Comparison of ENCODE assay signal across 14 cellular contexts in genomic region chr1:17102232-17102631, GRCh38. TPM values are rescaled to one million over a fixed set of nuclear protein-coding genes. Genes with fewer than 3 reads are reported as not detected.
DNase-seq lines count a peak whose midpoint lies in the region; ATAC-seq and TF ChIP-seq lines count a peak whose summit lies in the region.
"Had no signal": no experiment of that assay in that cellular context is flagged by ENCODE, and none has a peak within 500 bp of the region (broad histone marks: within the 10 kb centered on the region; RNA-seq: fewer than 3 reads in every experiment).

No MANE protein-coding gene starts in this region.

- H3K4me2 ChIP-seq in IMR-90 (ENCODE audit: low read depth, low read length) (no peak overlapping the region), osteoblast (ENCODE audit: insufficient read depth, low read length) (no peak overlapping the region)
- H3K4me2 ChIP-seq: BLaER1 treated with 17β-estradiol and CSF1 and Interleukin-3, amounts not matched to agents 10 nM and 100 nM had no signal

- peaks cover 51% of the 10 kb centered on the region for H3K27me3 ChIP-seq in IMR-90 (ENCODE audit: control insufficient read depth, insufficient read depth, low read length)
- H3K27me3 ChIP-seq in dorsolateral prefrontal cortex: no peaks in the 10 kb centered on the region
- peaks cover 14% of the 10 kb centered on the region for H3K27me3 ChIP-seq in osteoblast (ENCODE audit: insufficient read depth, low read length)
- H3K27me3 ChIP-seq: BLaER1 treated with 17β-estradiol and CSF1 and Interleukin-3, amounts not matched to agents 10 nM and 100 nM had no signal

- H3K4me1 ChIP-seq in IMR-90 (ENCODE audit: control insufficient read depth, insufficient read depth, low read length) (no peaks in the 10 kb centered on the region), osteoblast (ENCODE audit: insufficient read depth, low read length) (no peaks in the 10 kb centered on the region)

- no peak overlapping the region for H3K18ac ChIP-seq in IMR-90 (ENCODE audit: low read depth, low read length)

- H3K4ac ChIP-seq in IMR-90 (ENCODE audit: low read depth, low read length): no peak overlapping the region

- intact Hi-C loops in IMR-90 (cut with micrococcal nuclease) (no loop called here), dorsolateral prefrontal cortex (cut with DNase I) (no loop called here)

- no peak for ATAC-seq in IMR-90 (ENCODE audit: low read depth)
- no peak for ATAC-seq in GM21529 (IDR thresholded peaks at IDR 0.05; ENCODE audit: unreplicated experiment)
- ATAC-seq: GM12878 had no signal

- WGBS in IMR-90 (ENCODE audit: extremely low coverage in 2 of 2, insufficient read length in 1 of 2), 2 experiments: no CpG with 5 or more reads among the region's 2 CpGs

- H3K4me3 ChIP-seq in IMR-90 (ENCODE audit: insufficient read depth, low read depth, low read length) (no peak overlapping the region), dorsolateral prefrontal cortex (no peak overlapping the region), osteoblast (ENCODE audit: insufficient read depth, low read length) (no peak overlapping the region)
- H3K4me3 ChIP-seq: BLaER1 treated with 17β-estradiol and CSF1 and Interleukin-3, amounts not matched to agents 10 nM and 100 nM; GM12878 had no signal

- CTCF ChIA-PET in IMR-90 (lab: Yijun Ruan, JAX): no interaction called here

- POLR2A ChIA-PET in IMR-90 (lab: Charles Lee; ENCODE audit: unreplicated experiment): no interaction called here

- H2AK9ac ChIP-seq in IMR-90 (replicated peaks; ENCODE audit: low read depth, low read length, poor library complexity): no peak overlapping the region

- H3K23ac ChIP-seq in IMR-90 (ENCODE audit: low read depth, low read length): no peak overlapping the region

- H3K79me1 ChIP-seq in IMR-90 (ENCODE audit: low read depth in 1 of 2, low read length in 2 of 2): no peaks in the 10 kb centered on the region

- no peak for TF ChIP-seq POLR2A in IMR-90 (IDR thresholded peaks at IDR 0.05; ENCODE audit: low read depth, low read length)

- H2BK120ac ChIP-seq in IMR-90 (ENCODE audit: low read depth, low read length): no peak overlapping the region

- TF ChIP-seq CTCF in IMR-90 (conservative IDR thresholded peaks at IDR 0.05; ENCODE audit: low read depth, low read length): no peak
- no peak for TF ChIP-seq CTCF in dorsolateral prefrontal cortex (IDR thresholded peaks at IDR 0.05 in 54 of 56, conservative IDR thresholded peaks at IDR 0.05 in 2 of 56; ENCODE audit: low read depth in 1 of 56, partially characterized antibody in 56 of 56)
- TF ChIP-seq CTCF in osteoblast (IDR thresholded peaks at IDR 0.05; ENCODE audit: extremely low read depth, low read depth, low read length): no peak

- no peak overlapping the region for H4K8ac ChIP-seq in IMR-90 (ENCODE audit: low read depth in 2 of 2, low read length in 2 of 2)

- H3K36me3 ChIP-seq in IMR-90 (ENCODE audit: control insufficient read depth, insufficient read depth, low read length): no peaks in the 10 kb centered on the region
- H3K36me3 ChIP-seq in osteoblast (ENCODE audit: insufficient read depth, low read length): no peaks in the 10 kb centered on the region
- H3K36me3 ChIP-seq: BLaER1 treated with 17β-estradiol and CSF1 and Interleukin-3, amounts not matched to agents 10 nM and 100 nM had no signal

- H4K5ac ChIP-seq in IMR-90 (ENCODE audit: low read depth, low read length): no peak overlapping the region

- TF ChIP-seq RAD21 in IMR-90 (IDR thresholded peaks at IDR 0.05; ENCODE audit: low read length): no peak

- H3K14ac ChIP-seq in IMR-90 (replicated peaks; ENCODE audit: low read depth, low read length): no peak overlapping the region

- dilution Hi-C loops in IMR-90 (cut with HindIII; ENCODE audit: low sequenced_read_pairs, unreplicated experiment): no loop called here

- in situ Hi-C loops in IMR-90 (cut with MboI; ENCODE audit: low sequenced_read_pairs): no loop called here

- H3K9me3 ChIP-seq in IMR-90 (ENCODE audit: control insufficient read depth, insufficient read depth, low read length) (no peaks in the 10 kb centered on the region), osteoblast (ENCODE audit: low read depth, low read length) (no peaks in the 10 kb centered on the region)
- H3K9me3 ChIP-seq: BLaER1 treated with 17β-estradiol and CSF1 and Interleukin-3, amounts not matched to agents 10 nM and 100 nM had no signal

- H3K27ac ChIP-seq in IMR-90 (ENCODE audit: insufficient read depth, low read length): no peak overlapping the region
- peak overlapping the region in 41 of 59 donors; percentile 2 to 100 (median 91) for H3K27ac ChIP-seq in dorsolateral prefrontal cortex
- H3K27ac ChIP-seq in osteoblast (ENCODE audit: low read depth, low read length): no peak overlapping the region
- peak overlapping the region; percentile 36 for H3K27ac ChIP-seq in temporal lobe (ENCODE audit: low read depth, low read length)
- H3K27ac ChIP-seq: BLaER1 treated with 17β-estradiol and CSF1 and Interleukin-3, amounts not matched to agents 10 nM and 100 nM had no signal

- DNase-seq in IMR-90 (no peak), dorsolateral prefrontal cortex (no peak), osteoblast (ENCODE audit: insufficient read length, low spot score, missing footprints) (peak; percentile 3), hypothalamus (lab: John Stamatoyannopoulos, UW) (no peak), HUDEP-2 (lab: John Stamatoyannopoulos, UW; ENCODE audit: unreplicated experiment in 76 of 76) (no peak)
- DNase-seq: ACHN; CD4-positive, CD25-positive, alpha-beta regulatory T cell; DMS79; HCEC 1CT had no signal

- H2BK20ac ChIP-seq in IMR-90 (ENCODE audit: low read depth, low read length): no peak overlapping the region

- H2AK5ac ChIP-seq in IMR-90 (ENCODE audit: low read depth, low read length): no peak overlapping the region

- no peak overlapping the region for H4K91ac ChIP-seq in IMR-90 (ENCODE audit: insufficient read depth, low read depth, low read length)

- H2AFZ ChIP-seq in IMR-90 (replicated peaks; ENCODE audit: low read length, poor library complexity) (peak overlapping the region; percentile 21), osteoblast (ENCODE audit: low read length) (no peak overlapping the region)

- no peak overlapping the region for H2BK5ac ChIP-seq in IMR-90 (ENCODE audit: low read depth, low read length, poor library complexity, severe bottlenecking)

- H3K79me2 ChIP-seq in osteoblast (ENCODE audit: insufficient read depth, low read length): no peaks in the 10 kb centered on the region

- H3K9ac ChIP-seq in IMR-90 (ENCODE audit: low read depth, low read length): no peak overlapping the region
- H3K9ac ChIP-seq: BLaER1 treated with 17β-estradiol and CSF1 and Interleukin-3, amounts not matched to agents 10 nM and 100 nM had no signal

- H3K9me1 ChIP-seq in IMR-90 (ENCODE audit: insufficient read depth, low read length): no peaks in the 10 kb centered on the region

- H3K56ac ChIP-seq in IMR-90 (ENCODE audit: extremely low read depth, insufficient read depth, low read length): no peak overlapping the region

- H4K20me1 ChIP-seq in IMR-90 (ENCODE audit: insufficient read depth, low read length): no peaks in the 10 kb centered on the region
- H4K20me1 ChIP-seq in osteoblast (ENCODE audit: insufficient read depth, low read length): no peaks in the 10 kb centered on the region
- H4K20me1 ChIP-seq: BLaER1 treated with 17β-estradiol and CSF1 and Interleukin-3, amounts not matched to agents 10 nM and 100 nM had no signal

- no peak overlapping the region for H2BK15ac ChIP-seq in IMR-90 (ENCODE audit: low read depth, low read length)

- no TSS peak for BruUV-seq in IMR-90 (replicated peaks; lab: Mats Ljungman, UMichigan)

TF ChIP-seq in IMR-90, 13 proteins besides CTCF, POLR2A, EP300 and RAD21 (continues in another document):
- TF ChIP-seq BHLHE40 (IDR thresholded peaks at IDR 0.05; ENCODE audit: low read depth, low read length) (no peak), CHD1 (IDR thresholded peaks at IDR 0.05; ENCODE audit: low read depth, low read length) (no peak), NFE2L2 (IDR thresholded peaks at IDR 0.05; ENCODE audit: low read depth, low read length) (no peak), USF2 (IDR thresholded peaks at IDR 0.05; ENCODE audit: low read depth, low read length) (no peak), CEBPB (IDR thresholded peaks at IDR 0.05; ENCODE audit: low read depth, low read length) (no peak), MAZ (IDR thresholded peaks at IDR 0.05; ENCODE audit: borderline replicate concordance, low read depth, low read length) (no peak), MAFK (IDR thresholded peaks at IDR 0.05; ENCODE audit: low read depth, low read length) (no peak), RFX5 (IDR thresholded peaks at IDR 0.05; ENCODE audit: low read depth, low read length) (no peak), MXI1 (IDR thresholded peaks at IDR 0.05; ENCODE audit: borderline replicate concordance, low read depth, low read length) (no peak)

RNA-seq across cellular contexts. Expression of gene PADI2, which starts 17.0 kb away (rescaled TPM):
- total RNA-seq in IMR-90 (2012; rRNA removed): not detected in 2 replicates
- polyA plus RNA-seq in IMR-90 (2012; rRNA removed): not detected in 2 replicates
- polyA plus RNA-seq in IMR-90 (2012; cell fraction: cytosol; rRNA removed): not detected in 2 replicates
- not detected in 2 replicates for polyA plus RNA-seq in IMR-90 (2012; cell fraction: nucleus; rRNA removed; ENCODE audit: low replicate concordance)
- 100 to 1,000 TPM in 75 of 120 experiments, 10 to 100 TPM in 45; 50.7 to 418 (median 112) TPM for total RNA-seq in dorsolateral prefrontal cortex
- total RNA-seq in osteoblast: under 0.01 and 0.29 TPM in 2 replicates
- 0.74 TPM for total RNA-seq in temporal lobe
- total RNA-seq: A172; CD4-positive, CD25-positive, alpha-beta regulatory T cell had no signal

RNA-seq across cellular contexts. Expression of gene SDHB, which starts 48.4 kb away (rescaled TPM):
- total RNA-seq in IMR-90 (2012; rRNA removed) (143 and 206 TPM in 2 replicates), dorsolateral prefrontal cortex (100 to 1,000 TPM in 9 of 120 experiments, 10 to 100 TPM in 111; 48.8 to 115 (median 83.6) TPM), osteoblast (87.6 and 87.8 TPM in 2 replicates), temporal lobe (61.5 TPM)
- 122 and 125 TPM in 2 replicates for polyA plus RNA-seq in IMR-90 (2012; rRNA removed)
- polyA plus RNA-seq in IMR-90 (2012; cell fraction: cytosol; rRNA removed): 81.1 and 183 TPM in 2 replicates
- 21.4 and 51.0 TPM in 2 replicates for polyA plus RNA-seq in IMR-90 (2012; cell fraction: nucleus; rRNA removed; ENCODE audit: low replicate concordance)

Comparison
In these comparisons a context has a peak if more than half of its experiments do, and no peak if none do; other contexts are left out.
1. H3K27ac ChIP-seq: peak in dorsolateral prefrontal cortex (41 of 59) and temporal lobe (single experiment); none in IMR-90 (single experiment) and osteoblast (single experiment).
2. RNA of gene PADI2, which starts 17.0 kb away (total RNA-seq): 50.7 to 418 TPM in dorsolateral prefrontal cortex; 0.74 TPM in temporal lobe (single experiment), not detected in IMR-90 and under 0.01 to 0.29 TPM in osteoblast; every median in the first group is over 10 times any median in the second.